18 cellular contexts compared by ENCODE assay signal in the genomic region with DNA sequence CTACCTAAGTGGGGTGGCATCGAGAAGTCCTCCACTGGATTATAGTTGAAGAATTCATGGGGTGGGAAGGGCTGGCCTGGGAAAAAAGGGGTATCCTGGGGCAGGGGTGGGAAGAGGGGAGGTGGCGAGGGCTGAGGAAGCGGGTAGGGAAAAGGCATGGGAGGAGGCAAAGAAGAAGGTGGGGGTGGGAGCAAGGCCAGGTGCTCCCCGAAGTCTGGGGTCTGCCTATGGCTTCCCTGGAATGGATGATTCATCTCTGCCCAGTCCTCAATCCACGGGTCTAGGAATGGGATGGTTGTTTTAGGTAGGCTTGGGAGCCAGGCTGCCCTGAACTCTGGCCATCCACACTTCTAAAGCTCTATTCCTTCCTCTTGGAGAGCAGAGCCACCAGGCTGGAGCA. TPM values are rescaled to one million over a fixed set of nuclear protein-coding genes. Genes with fewer than 3 reads are reported as not detected.
DNase-seq lines count a peak whose midpoint lies in the region; ATAC-seq, FAIRE-seq and TF ChIP-seq lines count a peak whose summit lies in the region.
"Had no signal": no experiment of that assay in that cellular context is flagged by ENCODE, and none has a peak within 500 bp of the region (broad histone marks: within the 10 kb centered on the region; RNA-seq: fewer than 3 reads in every experiment).

No MANE protein-coding gene starts in this region.

- H3F3A ChIP-seq in neural progenitor cell (ENCODE audit: low read depth) = no peaks in the 10 kb centered on the region

- H3K27ac Mint-ChIP-seq in astrocyte (ENCODE audit: unreplicated experiment) (peak overlapping the region; percentile 18), neural progenitor cell (peak overlapping the region; percentile 11)

- TF ChIP-seq CTCF in HepG2 (CRISPR knock-in tag; IDR thresholded peaks at IDR 0.05) (no peak), right lobe of liver (IDR thresholded peaks at IDR 0.05) (no peak), astrocyte (IDR thresholded peaks at IDR 0.05; ENCODE audit: insufficient read depth, low read depth, low read length) (no peak), neural progenitor cell (IDR thresholded peaks at IDR 0.05) (no peak), ovary (IDR thresholded peaks at IDR 0.05) (no peak)

- H3K27ac ChIP-seq in HepG2 (ENCODE audit: extremely low read length, insufficient read depth, low read length) = no peak overlapping the region
- H3K27ac ChIP-seq in right lobe of liver = no peak overlapping the region
- H3K27ac ChIP-seq in astrocyte (ENCODE audit: low read depth, low read length) = no peak overlapping the region
- no peak overlapping the region for H3K27ac ChIP-seq in neural progenitor cell
- H3K27ac ChIP-seq in ovary = no peak overlapping the region
- H3K27ac ChIP-seq: A549, C4-2B, GM23248 had no signal

- H3K27me3 Mint-ChIP-seq in astrocyte (ENCODE audit: low read depth, unreplicated experiment) = no peaks in the 10 kb centered on the region
- H3K27me3 Mint-ChIP-seq in neural progenitor cell (ENCODE audit: insufficient read depth, low read depth) = peaks cover 6% of the 10 kb centered on the region
- H3K27me3 Mint-ChIP-seq: CD8-positive, alpha-beta memory T cell had no signal

- H3K79me2 ChIP-seq in HepG2 (ENCODE audit: insufficient read depth, low read length) = peaks cover 8% of the 10 kb centered on the region
- peaks cover 8% of the 10 kb centered on the region for H3K79me2 ChIP-seq in astrocyte (ENCODE audit: insufficient read depth, low read length)
- peaks cover 6% of the 10 kb centered on the region for H3K79me2 ChIP-seq in neural progenitor cell (ENCODE audit: low read depth)

- H3K9me3 Mint-ChIP-seq in astrocyte (ENCODE audit: unreplicated experiment) (no peaks in the 10 kb centered on the region), neural progenitor cell (no peaks in the 10 kb centered on the region)
- H3K9me3 Mint-ChIP-seq: CD8-positive, alpha-beta memory T cell had no signal

- H3K9me3 ChIP-seq in HepG2 (ENCODE audit: low read length) (no peaks in the 10 kb centered on the region), right lobe of liver (no peaks in the 10 kb centered on the region), astrocyte (ENCODE audit: insufficient read depth, low read depth, low read length) (no peaks in the 10 kb centered on the region), neural progenitor cell (ENCODE audit: low read depth) (no peaks in the 10 kb centered on the region), ovary (no peaks in the 10 kb centered on the region)
- H3K9me3 ChIP-seq: A549, BE2C had no signal

- in situ Hi-C loops in HepG2 (cut with HindIII; ENCODE audit: extremely low pct_ligation_motif_present, low pct_unique_long_range_greater_than_20kb) = no loop called here

- H2AFZ ChIP-seq in HepG2 (ENCODE audit: low read length) = no peak overlapping the region
- no peak overlapping the region for H2AFZ ChIP-seq in astrocyte (ENCODE audit: low read depth, low read length)
- no peak overlapping the region for H2AFZ ChIP-seq in neural progenitor cell (replicated peaks)
- H2AFZ ChIP-seq: GM23248 had no signal

- FAIRE-seq in HepG2 (lab: Jason Lieb, UNC) = no peak
- no peak for FAIRE-seq in astrocyte (lab: Jason Lieb, UNC)
- FAIRE-seq: A549, H54 had no signal

- no peak for ATAC-seq in HepG2
- no peak for ATAC-seq in right lobe of liver
- ATAC-seq in GM18907 (IDR thresholded peaks at IDR 0.05; ENCODE audit: unreplicated experiment) = no peak
- no peak for ATAC-seq in HG03469 (IDR thresholded peaks at IDR 0.05; ENCODE audit: unreplicated experiment)
- ATAC-seq: A549, HCT116 had no signal

- TF ChIP-seq EP300 in HepG2 (IDR thresholded peaks at IDR 0.05; ENCODE audit: low read depth in 2 of 2, low read length in 2 of 2) (no peak), HepG2 (CRISPR knock-in tag; IDR thresholded peaks at IDR 0.05; ENCODE audit: borderline replicate concordance) (no peak), ovary (IDR thresholded peaks at IDR 0.05) (no peak)

- WGBS in HepG2 (ENCODE audit: low lambda C conversion rate) = 79% methylated on average over 5 of the region's 5 CpGs
- WGBS in right lobe of liver (ENCODE audit: insufficient coverage, low coverage, low lambda C conversion rate, missing lambda C conversion rate) = 93% methylated on average over 4 of the region's 5 CpGs
- WGBS in ovary, 3 donors = 78 to 92% (median 90%) methylated on average over 5 of the region's 5 CpGs

- no peak for TF ChIP-seq RAD21 in HepG2 (CRISPR knock-in tag; IDR thresholded peaks at IDR 0.05)

- no peak overlapping the region for H3K4me3 ChIP-seq in HepG2 (replicated peaks in 1 of 3; ENCODE audit: insufficient read depth in 1 of 3, low read depth in 2 of 3, low read length in 3 of 3)
- no peak overlapping the region for H3K4me3 ChIP-seq in right lobe of liver
- no peak overlapping the region for H3K4me3 ChIP-seq in astrocyte (ENCODE audit: insufficient read depth, low read depth, low read length)
- H3K4me3 ChIP-seq in neural progenitor cell = no peak overlapping the region
- no peak overlapping the region for H3K4me3 ChIP-seq in ovary
- H3K4me3 ChIP-seq: A549, GM23248 had no signal

- H3K36me3 ChIP-seq in HepG2 (replicated peaks in 1 of 2; ENCODE audit: control insufficient read depth in 1 of 2, insufficient read depth in 2 of 2, low read length in 2 of 2) = peaks cover 4 to 11% of the 10 kb centered on the region in 2 experiments; a peak in 3 of 5 replicates
- H3K36me3 ChIP-seq in right lobe of liver = no peaks in the 10 kb centered on the region
- H3K36me3 ChIP-seq in astrocyte (ENCODE audit: insufficient read depth, low read length) = peaks cover 2% of the 10 kb centered on the region
- no peaks in the 10 kb centered on the region for H3K36me3 ChIP-seq in neural progenitor cell
- H3K36me3 ChIP-seq in ovary = no peaks in the 10 kb centered on the region

- H4K20me1 ChIP-seq in HepG2 (ENCODE audit: insufficient read depth, low read length) = no peaks in the 10 kb centered on the region
- no peaks in the 10 kb centered on the region for H4K20me1 ChIP-seq in astrocyte (ENCODE audit: insufficient read depth, low read length)
- no peaks in the 10 kb centered on the region for H4K20me1 ChIP-seq in neural progenitor cell (ENCODE audit: low read depth)

- intact Hi-C loops in HepG2 (cut with micrococcal nuclease; ENCODE audit: unreplicated experiment) (no loop called here), right lobe of liver (cut with DNase I) (no loop called here), ovary (cut with DNase I) (no loop called here)

- POLR2A ChIA-PET in HepG2 (lab: Yijun Ruan, JAX) = interaction anchor here (1.0 kb wide), 2 partner anchors 39 to 184 kb away, joined by 3 read pairs; partner anchors contain the start of gene NOP56

- DNase-seq in HepG2 (ENCODE audit: low spot score) (no peak), right lobe of liver (no peak), astrocyte (ENCODE audit: low read depth) (no peak), neural progenitor cell (ENCODE audit: low spot score) (no peak), ovary (no peak)
- DNase-seq: BE2C; CD8-positive, alpha-beta memory T cell; DMS53; GF-D8; GM23248; IMR-90 had no signal

- CTCF ChIA-PET in HepG2 (lab: Yijun Ruan, JAX; ENCODE audit: low intra/inter-chr PET ratio, low total read pairs) = no interaction called here

- H3K4me1 ChIP-seq in HepG2 (ENCODE audit: insufficient read depth, low read length) (peaks cover 31% of the 10 kb centered on the region), right lobe of liver (peaks cover 0 to 8% (median 2%) of the 10 kb centered on the region in 4 donors), astrocyte (ENCODE audit: insufficient read depth, low read length) (peaks cover 14% of the 10 kb centered on the region), neural progenitor cell (no peaks in the 10 kb centered on the region), ovary (ENCODE audit: insufficient read depth) (peaks cover 4% of the 10 kb centered on the region)
- H3K4me1 ChIP-seq: BE2C had no signal

- TF ChIP-seq POLR2A in HepG2 (IDR thresholded peaks at IDR 0.05; ENCODE audit: insufficient read depth in 1 of 2, low read depth in 2 of 2, low read length in 2 of 2) (no peak), right lobe of liver (IDR thresholded peaks at IDR 0.05) (no peak), ovary (IDR thresholded peaks at IDR 0.05) (no peak)

- H3K4me3 Mint-ChIP-seq in astrocyte (ENCODE audit: unreplicated experiment) (no peak overlapping the region), neural progenitor cell (no peak overlapping the region)

- H3K36me3 Mint-ChIP-seq in astrocyte (ENCODE audit: low read depth, unreplicated experiment) (peaks cover 35% of the 10 kb centered on the region), neural progenitor cell (peaks cover 28% of the 10 kb centered on the region)

- peaks cover 9% of the 10 kb centered on the region for H3K4me1 Mint-ChIP-seq in astrocyte (ENCODE audit: low read depth, unreplicated experiment)
- H3K4me1 Mint-ChIP-seq in neural progenitor cell = peaks cover 9% of the 10 kb centered on the region

- no TSS peak for BruUV-seq in HepG2 (replicated peaks; lab: Mats Ljungman, UMichigan)

- H3K4me2 ChIP-seq in HepG2 (ENCODE audit: low read depth, low read length) = no peak overlapping the region
- H3K4me2 ChIP-seq in astrocyte (ENCODE audit: low read length) = no peak overlapping the region
- H3K4me2 ChIP-seq in neural progenitor cell = no peak overlapping the region
- H3K4me2 ChIP-seq: A549 had no signal

- no peaks in the 10 kb centered on the region; a peak in 1 of 5 replicates for H3K27me3 ChIP-seq in HepG2 (ENCODE audit: control insufficient read depth in 1 of 2, insufficient read depth in 2 of 2, low read length in 2 of 2)
- no peaks in the 10 kb centered on the region for H3K27me3 ChIP-seq in right lobe of liver
- no peaks in the 10 kb centered on the region for H3K27me3 ChIP-seq in astrocyte (ENCODE audit: insufficient read depth, low read length)
- no peaks in the 10 kb centered on the region for H3K27me3 ChIP-seq in neural progenitor cell
- no peaks in the 10 kb centered on the region for H3K27me3 ChIP-seq in ovary
- H3K27me3 ChIP-seq: BE2C had no signal

- H3K9ac ChIP-seq in HepG2 (ENCODE audit: insufficient read depth, low read depth, low read length) = no peak overlapping the region
- H3K9ac ChIP-seq in astrocyte (ENCODE audit: low read length) = no peak overlapping the region
- H3K9ac ChIP-seq in neural progenitor cell = no peak overlapping the region
- H3K9ac ChIP-seq: GM23248 had no signal

RNA-seq across cellular contexts. Expression of gene PCED1A, which starts 4.4 kb away (rescaled TPM):
- total RNA-seq in HepG2 (2016; rRNA removed; fragmentation: Illumina TruSeq; extraction: Trizol) (12.6 and 40.1 TPM in 2 replicates), right lobe of liver (10 to 100 TPM in 5 of 6 experiments, 1 to 10 TPM in 1; 9.6 to 22.2 (median 18.6) TPM), astrocyte (17.2 and 23.5 TPM in 2 replicates), neural progenitor cell (ENCODE audit: low replicate concordance) (14.6 and 53.1 TPM in 2 replicates), ovary (10 to 100 TPM; 32.9 to 58.0 (median 39.1) TPM)
- 15.8 and 19.1 TPM in 2 replicates for total RNA-seq in HepG2 (2016; cell fraction: cytosol; rRNA removed; fragmentation: Illumina TruSeq; extraction: Trizol; ENCODE audit: low read depth)
- total RNA-seq in HepG2 (2016; cell fraction: insoluble cytoplasmic fraction; rRNA removed; fragmentation: Illumina TruSeq; extraction: Trizol) = 12.7 and 43.6 TPM in 2 replicates
- 25.5 and 30.3 TPM in 2 replicates for total RNA-seq in HepG2 (2016; cell fraction: membrane; rRNA removed; fragmentation: Illumina TruSeq; extraction: Trizol)
- total RNA-seq in HepG2 (2016; cell fraction: nucleus; rRNA removed; fragmentation: Illumina TruSeq; extraction: Trizol) = 50.5 and 56.6 TPM in 2 replicates
- polyA plus RNA-seq in HepG2 (2011; rRNA removed) (84.2 and 92.3 TPM in 2 replicates), ovary (10 to 100 TPM in 1 of 2 donors, 1 to 10 TPM in 1; 6.0 to 44.0 TPM)
- polyA plus RNA-seq in HepG2 (2011; cell fraction: cytosol; rRNA removed) = 34.6 and 52.7 TPM in 2 replicates
- 548 and 651 TPM in 2 replicates for polyA plus RNA-seq in HepG2 (2011; cell fraction: nucleus; rRNA removed)
- 37.5 and 47.0 TPM in 2 replicates for polyA plus RNA-seq in HepG2 (2012)
- 15.4 and 16.6 TPM in 2 replicates for polyA plus RNA-seq in HepG2 (2016; cell fraction: cytosol; fragmentation: Illumina TruSeq; extraction: Trizol; ENCODE audit: low read depth)
- 13.1 and 14.6 TPM in 2 replicates for polyA plus RNA-seq in HepG2 (2016; cell fraction: insoluble cytoplasmic fraction; fragmentation: Illumina TruSeq; extraction: Trizol; ENCODE audit: low read depth)
- 23.9 and 27.4 TPM in 2 replicates for polyA plus RNA-seq in HepG2 (2016; cell fraction: membrane; fragmentation: Illumina TruSeq; extraction: Trizol; ENCODE audit: low read depth)
- 129 TPM in 2 replicates for polyA plus RNA-seq in HepG2 (2016; cell fraction: nucleus; fragmentation: Illumina TruSeq; extraction: Trizol; ENCODE audit: insufficient read depth, low read depth)
- polyA minus RNA-seq in HepG2 (2011; rRNA and poly(A)+ RNA removed; ENCODE audit: low replicate concordance) = 12.5 and 33.7 TPM in 2 replicates
- polyA minus RNA-seq in HepG2 (2011; cell fraction: cytosol; rRNA and poly(A)+ RNA removed) = 9.0 and 9.2 TPM in 2 replicates
- 45.2 and 51.7 TPM in 2 replicates for polyA minus RNA-seq in HepG2 (2011; cell fraction: nucleus; rRNA and poly(A)+ RNA removed)

RNA-seq across cellular contexts. Expression of gene VPS16, which starts 4.5 kb away (rescaled TPM):
- 27.6 and 35.4 TPM in 2 replicates for total RNA-seq in HepG2 (2016; rRNA removed; fragmentation: Illumina TruSeq; extraction: Trizol)
- 5.8 and 7.1 TPM in 2 replicates for total RNA-seq in HepG2 (2016; cell fraction: cytosol; rRNA removed; fragmentation: Illumina TruSeq; extraction: Trizol; ENCODE audit: low read depth)
- total RNA-seq in HepG2 (2016; cell fraction: insoluble cytoplasmic fraction; rRNA removed; fragmentation: Illumina TruSeq; extraction: Trizol) = 28.5 and 36.0 TPM in 2 replicates
- total RNA-seq in HepG2 (2016; cell fraction: membrane; rRNA removed; fragmentation: Illumina TruSeq; extraction: Trizol) = 7.1 and 7.2 TPM in 2 replicates
- 36.6 and 39.6 TPM in 2 replicates for total RNA-seq in HepG2 (2016; cell fraction: nucleus; rRNA removed; fragmentation: Illumina TruSeq; extraction: Trizol)
- 34.2 and 44.0 TPM in 2 replicates for polyA plus RNA-seq in HepG2 (2011; rRNA removed)
- polyA plus RNA-seq in HepG2 (2011; cell fraction: cytosol; rRNA removed) = 21.5 and 23.3 TPM in 2 replicates
- 216 and 253 TPM in 2 replicates for polyA plus RNA-seq in HepG2 (2011; cell fraction: nucleus; rRNA removed)
- 26.0 and 31.8 TPM in 2 replicates for polyA plus RNA-seq in HepG2 (2012)
- polyA plus RNA-seq in HepG2 (2016; cell fraction: cytosol; fragmentation: Illumina TruSeq; extraction: Trizol; ENCODE audit: low read depth) = 3.7 and 4.5 TPM in 2 replicates
- 22.7 and 23.3 TPM in 2 replicates for polyA plus RNA-seq in HepG2 (2016; cell fraction: insoluble cytoplasmic fraction; fragmentation: Illumina TruSeq; extraction: Trizol; ENCODE audit: low read depth)
- polyA plus RNA-seq in HepG2 (2016; cell fraction: membrane; fragmentation: Illumina TruSeq; extraction: Trizol; ENCODE audit: low read depth) = 4.4 and 5.8 TPM in 2 replicates
- polyA plus RNA-seq in HepG2 (2016; cell fraction: nucleus; fragmentation: Illumina TruSeq; extraction: Trizol; ENCODE audit: insufficient read depth, low read depth) = 85.0 and 94.6 TPM in 2 replicates
- 26.6 and 68.4 TPM in 2 replicates for polyA minus RNA-seq in HepG2 (2011; rRNA and poly(A)+ RNA removed; ENCODE audit: low replicate concordance)
- polyA minus RNA-seq in HepG2 (2011; cell fraction: cytosol; rRNA and poly(A)+ RNA removed) = 14.9 and 18.9 TPM in 2 replicates
- 34.0 and 43.6 TPM in 2 replicates for polyA minus RNA-seq in HepG2 (2011; cell fraction: nucleus; rRNA and poly(A)+ RNA removed)
- total RNA-seq in right lobe of liver = 10 to 100 TPM; 17.2 to 22.2 (median 19.1) TPM
- total RNA-seq in astrocyte = 24.9 and 25.1 TPM in 2 replicates
- 27.6 and 39.6 TPM in 2 replicates for total RNA-seq in neural progenitor cell (ENCODE audit: low replicate concordance)
- total RNA-seq in ovary = 10 to 100 TPM; 15.6 to 44.1 (median 31.4) TPM
- polyA plus RNA-seq in ovary = 10 to 100 TPM; 16.8 to 30.7 TPM

RNA-seq across cellular contexts. Expression of gene TMEM239, which starts 19.9 kb away (rescaled TPM):
- not detected in 2 replicates for total RNA-seq in HepG2 (2016; rRNA removed; fragmentation: Illumina TruSeq; extraction: Trizol)
- total RNA-seq in HepG2 (2016; cell fraction: cytosol; rRNA removed; fragmentation: Illumina TruSeq; extraction: Trizol; ENCODE audit: low read depth) = not detected in 2 replicates
- not detected in 2 replicates for total RNA-seq in HepG2 (2016; cell fraction: insoluble cytoplasmic fraction; rRNA removed; fragmentation: Illumina TruSeq; extraction: Trizol)
- total RNA-seq in HepG2 (2016; cell fraction: membrane; rRNA removed; fragmentation: Illumina TruSeq; extraction: Trizol) = not detected in 2 replicates
- total RNA-seq in HepG2 (2016; cell fraction: nucleus; rRNA removed; fragmentation: Illumina TruSeq; extraction: Trizol) = not detected in 2 replicates
- polyA plus RNA-seq in HepG2 (2011; rRNA removed) = not detected in 2 replicates
- polyA plus RNA-seq in HepG2 (2011; cell fraction: cytosol; rRNA removed) = not detected in 2 replicates
- not detected in 2 replicates for polyA plus RNA-seq in HepG2 (2011; cell fraction: nucleus; rRNA removed)
- polyA plus RNA-seq in HepG2 (2012) = not detected in 2 replicates
- not detected in 2 replicates for polyA plus RNA-seq in HepG2 (2016; cell fraction: cytosol; fragmentation: Illumina TruSeq; extraction: Trizol; ENCODE audit: low read depth)
- polyA plus RNA-seq in HepG2 (2016; cell fraction: insoluble cytoplasmic fraction; fragmentation: Illumina TruSeq; extraction: Trizol; ENCODE audit: low read depth) = not detected in 2 replicates
- not detected in 2 replicates for polyA plus RNA-seq in HepG2 (2016; cell fraction: membrane; fragmentation: Illumina TruSeq; extraction: Trizol; ENCODE audit: low read depth)
- not detected in 2 replicates for polyA plus RNA-seq in HepG2 (2016; cell fraction: nucleus; fragmentation: Illumina TruSeq; extraction: Trizol; ENCODE audit: insufficient read depth, low read depth)
- not detected in 2 replicates for polyA minus RNA-seq in HepG2 (2011; rRNA and poly(A)+ RNA removed; ENCODE audit: low replicate concordance)
- polyA minus RNA-seq in HepG2 (2011; cell fraction: cytosol; rRNA and poly(A)+ RNA removed) = not detected in 2 replicates
- polyA minus RNA-seq in HepG2 (2011; cell fraction: nucleus; rRNA and poly(A)+ RNA removed) = not detected in 2 replicates
- not detected for total RNA-seq in right lobe of liver
- not detected in 2 replicates for total RNA-seq in astrocyte
- not detected in 2 replicates for total RNA-seq in neural progenitor cell (ENCODE audit: low replicate concordance)
- not detected for total RNA-seq in ovary
- polyA plus RNA-seq in ovary = not detected
- total RNA-seq: CD8-positive, alpha-beta memory T cell; GM23248; IMR-90 had no signal
- polyA plus RNA-seq: A549; AG04450; CD8-positive, alpha-beta memory T cell; GM23248 had no signal

RNA-seq across cellular contexts. Expression of gene C20orf141, which starts 21.2 kb away (rescaled TPM):
- not detected in 2 replicates for total RNA-seq in HepG2 (2016; rRNA removed; fragmentation: Illumina TruSeq; extraction: Trizol)
- total RNA-seq in HepG2 (2016; cell fraction: cytosol; rRNA removed; fragmentation: Illumina TruSeq; extraction: Trizol; ENCODE audit: low read depth) = not detected in 2 replicates
- total RNA-seq in HepG2 (2016; cell fraction: insoluble cytoplasmic fraction; rRNA removed; fragmentation: Illumina TruSeq; extraction: Trizol) = not detected in 2 replicates
- not detected in 2 replicates for total RNA-seq in HepG2 (2016; cell fraction: membrane; rRNA removed; fragmentation: Illumina TruSeq; extraction: Trizol)
- total RNA-seq in HepG2 (2016; cell fraction: nucleus; rRNA removed; fragmentation: Illumina TruSeq; extraction: Trizol) = not detected in 2 replicates
- polyA plus RNA-seq in HepG2 (2011; rRNA removed) = not detected in 2 replicates
- not detected in 2 replicates for polyA plus RNA-seq in HepG2 (2011; cell fraction: cytosol; rRNA removed)
- polyA plus RNA-seq in HepG2 (2011; cell fraction: nucleus; rRNA removed) = not detected in 2 replicates
- not detected in 2 replicates for polyA plus RNA-seq in HepG2 (2012)
- polyA plus RNA-seq in HepG2 (2016; cell fraction: cytosol; fragmentation: Illumina TruSeq; extraction: Trizol; ENCODE audit: low read depth) = not detected in 2 replicates
- polyA plus RNA-seq in HepG2 (2016; cell fraction: insoluble cytoplasmic fraction; fragmentation: Illumina TruSeq; extraction: Trizol; ENCODE audit: low read depth) = not detected in 2 replicates
- not detected in 2 replicates for polyA plus RNA-seq in HepG2 (2016; cell fraction: membrane; fragmentation: Illumina TruSeq; extraction: Trizol; ENCODE audit: low read depth)
- polyA plus RNA-seq in HepG2 (2016; cell fraction: nucleus; fragmentation: Illumina TruSeq; extraction: Trizol; ENCODE audit: insufficient read depth, low read depth) = not detected in 2 replicates
- not detected in 2 replicates for polyA minus RNA-seq in HepG2 (2011; rRNA and poly(A)+ RNA removed; ENCODE audit: low replicate concordance)
- not detected in 2 replicates for polyA minus RNA-seq in HepG2 (2011; cell fraction: cytosol; rRNA and poly(A)+ RNA removed)
- not detected in 2 replicates for polyA minus RNA-seq in HepG2 (2011; cell fraction: nucleus; rRNA and poly(A)+ RNA removed)
- not detected for total RNA-seq in right lobe of liver
- total RNA-seq in astrocyte = not detected in 2 replicates
- total RNA-seq in neural progenitor cell (ENCODE audit: low replicate concordance) = not detected in 2 replicates
- total RNA-seq in ovary = under 1 TPM in 1 of 7 donors, not detected in 6; 0.69 TPM
- polyA plus RNA-seq in ovary = not detected
- total RNA-seq: CD8-positive, alpha-beta memory T cell; GM23248 had no signal
- polyA plus RNA-seq: AG04450; CD8-positive, alpha-beta memory T cell; GM23248 had no signal

RNA-seq across cellular contexts. Expression of gene CPXM1, which starts 35.6 kb away (rescaled TPM):
- total RNA-seq in HepG2 (2016; rRNA removed; fragmentation: Illumina TruSeq; extraction: Trizol) (not detected in 2 replicates), right lobe of liver (under 1 TPM in 3 of 6 experiments, not detected in 3; 0.07 to 0.16 (median 0.12) TPM), astrocyte (10.6 and 10.9 TPM in 2 replicates), neural progenitor cell (ENCODE audit: low replicate concordance) (76.3 and 169 TPM in 2 replicates), ovary (10 to 100 TPM in 4 of 7 donors, 1 to 10 TPM in 2, under 1 TPM in 1; 0.86 to 50.8 (median 28.1) TPM)
- total RNA-seq in HepG2 (2016; cell fraction: cytosol; rRNA removed; fragmentation: Illumina TruSeq; extraction: Trizol; ENCODE audit: low read depth) = not detected in 2 replicates
- not detected in 2 replicates for total RNA-seq in HepG2 (2016; cell fraction: insoluble cytoplasmic fraction; rRNA removed; fragmentation: Illumina TruSeq; extraction: Trizol)
- not detected in 2 replicates for total RNA-seq in HepG2 (2016; cell fraction: membrane; rRNA removed; fragmentation: Illumina TruSeq; extraction: Trizol)
- total RNA-seq in HepG2 (2016; cell fraction: nucleus; rRNA removed; fragmentation: Illumina TruSeq; extraction: Trizol) = not detected in 2 replicates
- polyA plus RNA-seq in HepG2 (2011; rRNA removed) (0.07 TPM in 1 of 2 replicates, not detected in the other), ovary (10 to 100 TPM; 28.0 to 50.9 TPM)
- polyA plus RNA-seq in HepG2 (2011; cell fraction: cytosol; rRNA removed) = 0.04 TPM in 1 of 2 replicates, not detected in the other
- polyA plus RNA-seq in HepG2 (2011; cell fraction: nucleus; rRNA removed) = 0.14 and 0.34 TPM in 2 replicates
- polyA plus RNA-seq in HepG2 (2012) = not detected in 2 replicates
- not detected in 2 replicates for polyA plus RNA-seq in HepG2 (2016; cell fraction: cytosol; fragmentation: Illumina TruSeq; extraction: Trizol; ENCODE audit: low read depth)
- polyA plus RNA-seq in HepG2 (2016; cell fraction: insoluble cytoplasmic fraction; fragmentation: Illumina TruSeq; extraction: Trizol; ENCODE audit: low read depth) = not detected in 2 replicates
- polyA plus RNA-seq in HepG2 (2016; cell fraction: membrane; fragmentation: Illumina TruSeq; extraction: Trizol; ENCODE audit: low read depth) = not detected in 2 replicates
- polyA plus RNA-seq in HepG2 (2016; cell fraction: nucleus; fragmentation: Illumina TruSeq; extraction: Trizol; ENCODE audit: insufficient read depth, low read depth) = not detected in 2 replicates
- polyA minus RNA-seq in HepG2 (2011; rRNA and poly(A)+ RNA removed; ENCODE audit: low replicate concordance) = not detected in 2 replicates
- polyA minus RNA-seq in HepG2 (2011; cell fraction: cytosol; rRNA and poly(A)+ RNA removed) = not detected in 2 replicates
- polyA minus RNA-seq in HepG2 (2011; cell fraction: nucleus; rRNA and poly(A)+ RNA removed) = not detected in 2 replicates
- total RNA-seq: GM23248 had no signal
- polyA plus RNA-seq: A549; CD8-positive, alpha-beta memory T cell had no signal
